13 cellular contexts compared by ENCODE assay signal in genomic region chr1:61447339-61448016, GRCh38.
"Had no signal": no experiment of that assay in that cellular context is flagged by ENCODE, and none has a peak within 500 bp of the region (broad histone marks: within the 10 kb centered on the region; RNA-seq: fewer than 3 reads in every experiment).

No MANE protein-coding gene starts in this region.

- H3K27ac ChIP-seq: left lung, ovary had no signal

- H3K9me3 ChIP-seq: left lung, ovary had no signal

- ATAC-seq: activated T-helper 17 cell treated with anti-CD3 and anti-CD28 coated beads, Interleukin-2, amount 50 U/mL, for 72 hours; left lung; SK-N-SH treated with all-trans-retinoic acid at 6 μM for 48 hours; stimulated activated effector memory CD8-positive, alpha-beta T cell treated with anti-CD3 and anti-CD28 coated beads, Interleukin-12 subunit alpha, Interleukin-12 subunit beta, amount 100 ng/mL, for 72 hours; T-helper 17 cell; WTC11 had no signal

- H3K27me3 ChIP-seq: left lung, ovary had no signal

- H3K4me3 ChIP-seq: left lung, ovary, skin epidermis had no signal

- H3K36me3 ChIP-seq: left lung, ovary had no signal

- DNase-seq: activated CD4-positive, alpha-beta T cell treated with anti-CD3 and anti-CD28 coated beads for 48 hours; activated naive CD4-positive, alpha-beta T cell treated with anti-CD3 and anti-CD28 coated beads for 36 hours; erythroblast; left lung; mesenchymal stem cell; ovary; substantia nigra; T-helper 17 cell had no signal
